ENCODE assay signal across 9 cellular contexts in the genomic region with DNA sequence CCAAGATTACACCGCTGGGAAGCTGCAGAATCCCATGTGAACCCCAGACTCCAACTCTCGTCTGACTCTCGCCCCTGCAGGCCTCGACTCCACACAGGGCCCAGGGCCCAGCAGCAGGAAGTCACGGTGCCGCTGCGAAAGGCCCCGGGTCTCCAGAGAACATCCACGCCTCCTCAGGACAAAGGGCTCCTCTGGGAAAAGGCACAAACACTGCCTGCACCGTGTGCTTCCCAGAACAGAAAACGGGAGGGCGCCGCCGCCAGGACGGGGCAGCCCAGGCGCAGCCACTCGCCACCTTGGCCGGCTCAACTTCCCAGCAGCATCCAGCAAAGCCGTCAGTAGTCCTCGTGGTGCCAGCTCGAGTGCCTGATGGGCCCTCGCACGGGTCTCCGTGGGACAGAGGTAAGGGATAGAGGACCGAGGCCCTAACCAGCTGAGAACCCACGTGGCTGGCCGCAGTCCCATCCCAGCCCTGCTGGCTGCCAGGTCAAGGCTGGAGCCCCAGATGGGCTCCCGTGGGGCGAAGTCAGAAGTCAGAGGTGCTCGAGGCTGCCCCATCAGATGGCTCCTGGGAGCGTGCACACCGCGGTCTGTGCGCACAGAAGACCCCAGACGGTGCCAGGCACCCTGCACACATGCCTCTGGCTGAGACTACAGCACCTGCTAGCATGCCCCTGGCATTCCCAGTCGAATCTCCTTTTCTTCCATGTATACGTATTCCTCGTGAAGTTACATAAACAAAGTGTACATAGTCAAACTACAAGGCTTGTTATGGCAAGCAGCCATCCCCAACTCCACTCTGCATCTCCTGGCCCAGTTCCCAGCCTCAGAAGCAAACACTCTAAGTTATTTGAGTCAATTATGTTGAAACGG.
DNase-seq lines count a peak whose midpoint lies in the region; ATAC-seq and TF ChIP-seq lines count a peak whose summit lies in the region.
"Had no signal": no experiment of that assay in that cellular context is flagged by ENCODE, and none has a peak within 500 bp of the region (broad histone marks: within the 10 kb centered on the region; RNA-seq: fewer than 3 reads in every experiment).

No MANE protein-coding gene starts in this region.

- no peak overlapping the region for H2BK120ac ChIP-seq in H9 (ENCODE audit: low read depth, low read length, poor library complexity, severe bottlenecking)

- no peak overlapping the region for H2BK5ac ChIP-seq in H9 (ENCODE audit: insufficient read length, low read length)

- H4K8ac ChIP-seq in H9 (replicated peaks; ENCODE audit: insufficient read length, low read depth, low read length): no peak overlapping the region

- H4K5ac ChIP-seq in H9 (ENCODE audit: insufficient read length, low read depth, low read length): no peak overlapping the region

- H2AFZ ChIP-seq in H9 (ENCODE audit: low read length): no peak overlapping the region

- no peak overlapping the region; the same call in 1 of the 2 replicates for H3K14ac ChIP-seq in H9 (ENCODE audit: insufficient read depth, low read length)

- no peaks in the 10 kb centered on the region for H3K79me1 ChIP-seq in H9 (ENCODE audit: insufficient read depth, low read depth, low read length, poor library complexity, severe bottlenecking)

- H3K79me2 ChIP-seq in H9 (ENCODE audit: insufficient read depth, low read length): no peaks in the 10 kb centered on the region

- peak; percentile 27 for DNase-seq in H9
- peak; percentile 38 for DNase-seq in RPMI7951 (ENCODE audit: low read depth)
- no peak for DNase-seq in Right ventricle myocardium inferior (ENCODE audit: missing footprints)
- DNase-seq in stomach: peak; percentile 91
- no peak for DNase-seq in naive thymus-derived CD4-positive, alpha-beta T cell
- DNase-seq in putamen (ENCODE audit: low spot score): no peak
- DNase-seq: substantia nigra had no signal

- no CpG with 5 or more reads among the region's 39 CpGs for WGBS in H9 (ENCODE audit: extremely low coverage, insufficient read length, low lambda C conversion rate)
- WGBS in stomach, 5 donors: 50 to 72% (median 60%) methylated on average over 31 to 39 of the region's 39 CpGs

- H3K4me1 ChIP-seq in H9 (ENCODE audit: insufficient read depth, low read length): no peaks in the 10 kb centered on the region
- peaks cover 18 to 40% (median 26%) of the 10 kb centered on the region in 4 donors for H3K4me1 ChIP-seq in stomach
- no peaks in the 10 kb centered on the region for H3K4me1 ChIP-seq in naive thymus-derived CD4-positive, alpha-beta T cell (ENCODE audit: control insufficient read depth in 2 of 2, insufficient read depth in 2 of 2, low read length in 2 of 2)

- H3K18ac ChIP-seq in H9 (ENCODE audit: insufficient read length, low read depth, low read length): no peak overlapping the region

- intact Hi-C loops in Right ventricle myocardium inferior (cut with DNase I): loop anchor here (5.0 kb wide), 1 partner anchor 55 kb away; no protein-coding TSS in a partner anchor
- intact Hi-C loops in stomach (cut with DNase I; ENCODE audit: low total_unique reads): no loop called here
- intact Hi-C loops in naive thymus-derived CD4-positive, alpha-beta T cell (cut with micrococcal nuclease): no loop called here

- no peaks in the 10 kb centered on the region for H3K27me3 ChIP-seq in H9 (ENCODE audit: insufficient read depth, low read length)
- no peaks in the 10 kb centered on the region for H3K27me3 ChIP-seq in stomach
- H3K27me3 ChIP-seq in naive thymus-derived CD4-positive, alpha-beta T cell (ENCODE audit: control insufficient read depth in 2 of 2, insufficient read depth in 2 of 2, low read length in 2 of 2): no peaks in the 10 kb centered on the region

- H3K4ac ChIP-seq in H9 (ENCODE audit: low read depth, low read length): no peak overlapping the region

- peaks cover 0 to 15% (median 10%) of the 10 kb centered on the region in 4 donors for H3K36me3 ChIP-seq in stomach
- peaks cover 0 to 12% (median 0%) of the 10 kb centered on the region in 3 experiments for H3K36me3 ChIP-seq in naive thymus-derived CD4-positive, alpha-beta T cell (ENCODE audit: control insufficient read depth in 2 of 3, insufficient read depth in 3 of 3, low read length in 3 of 3)

- no peak overlapping the region for H3K56ac ChIP-seq in H9 (ENCODE audit: insufficient read length, low read depth, low read length)

- CTCF ChIA-PET in naive thymus-derived CD4-positive, alpha-beta T cell (lab: Charles Lee): no interaction called here

- TF ChIP-seq CTCF in H9 (conservative IDR thresholded peaks at IDR 0.05) (no peak), stomach (IDR thresholded peaks at IDR 0.05) (no peak)

- TF ChIP-seq POLR2A in stomach (IDR thresholded peaks at IDR 0.05): no peak

- no peaks in the 10 kb centered on the region for H3K23me2 ChIP-seq in H9 (ENCODE audit: insufficient read length, low read depth, low read length, poor library complexity, severe bottlenecking)

- H3K9me3 Mint-ChIP-seq in H9: no peaks in the 10 kb centered on the region
- no peaks in the 10 kb centered on the region for H3K9me3 Mint-ChIP-seq in naive thymus-derived CD4-positive, alpha-beta T cell

- H3K4me3 ChIP-seq in stomach: no peak overlapping the region
- H3K4me3 ChIP-seq in naive thymus-derived CD4-positive, alpha-beta T cell (ENCODE audit: low read length): no peak overlapping the region

- no peak overlapping the region for H2BK15ac ChIP-seq in H9 (ENCODE audit: low read depth, low read length)

- TF ChIP-seq EP300 in stomach (IDR thresholded peaks at IDR 0.05): no peak

- no peaks in the 10 kb centered on the region for H3K27me3 Mint-ChIP-seq in H9 (ENCODE audit: low read depth)
- no peaks in the 10 kb centered on the region for H3K27me3 Mint-ChIP-seq in naive thymus-derived CD4-positive, alpha-beta T cell

- no peak overlapping the region for H2AK5ac ChIP-seq in H9 (ENCODE audit: insufficient read length, low read length)

- H3K27ac Mint-ChIP-seq in H9: peak overlapping the region in 2 of 3 experiments; percentile 2 to 90; a peak in 4 of 7 replicates
- H3K27ac Mint-ChIP-seq in naive thymus-derived CD4-positive, alpha-beta T cell: peak overlapping the region in 1 of 9 donors; percentile 53

- H3K4me1 Mint-ChIP-seq in H9: peaks cover 19 to 28% of the 10 kb centered on the region in 2 experiments
- H3K4me1 Mint-ChIP-seq in naive thymus-derived CD4-positive, alpha-beta T cell: peaks cover 0 to 11% (median 3%) of the 10 kb centered on the region in 7 donors

- no peak overlapping the region for H3K4me3 Mint-ChIP-seq in H9
- H3K4me3 Mint-ChIP-seq in naive thymus-derived CD4-positive, alpha-beta T cell: no peak overlapping the region

- peaks cover 8 to 39% (median 24%) of the 10 kb centered on the region in 3 experiments; a peak in 6 of 7 replicates for H3K36me3 Mint-ChIP-seq in H9 (ENCODE audit: insufficient read depth in 1 of 3, low read depth in 3 of 3)
- peaks cover 0 to 48% (median 14%) of the 10 kb centered on the region in 5 donors for H3K36me3 Mint-ChIP-seq in naive thymus-derived CD4-positive, alpha-beta T cell

- POLR2A ChIA-PET in naive thymus-derived CD4-positive, alpha-beta T cell (lab: Charles Lee): no interaction called here

- ATAC-seq in Right ventricle myocardium inferior: peak; percentile 9
- ATAC-seq in naive thymus-derived CD4-positive, alpha-beta T cell: no peak
- no peak for ATAC-seq in GM21737 (IDR thresholded peaks at IDR 0.05; ENCODE audit: unreplicated experiment)
- no peak for ATAC-seq in HG03139 (IDR thresholded peaks at IDR 0.05; ENCODE audit: unreplicated experiment)

- no peak overlapping the region for H2BK12ac ChIP-seq in H9 (ENCODE audit: insufficient read length, low read depth, low read length)

- H3K9ac ChIP-seq in H9 (ENCODE audit: extremely low read depth, insufficient read length, low read length): no peak overlapping the region

- no peak overlapping the region for H3K27ac ChIP-seq in H9 (ENCODE audit: insufficient read length, low read depth, low read length)
- H3K27ac ChIP-seq in stomach: peak overlapping the region in 4 of 5 donors; percentile 28 to 75 (median 56)
- H3K27ac ChIP-seq in naive thymus-derived CD4-positive, alpha-beta T cell (ENCODE audit: low read depth, low read length): no peak overlapping the region

- H3K9me3 ChIP-seq in H9 (ENCODE audit: control insufficient read depth, low read depth, low read length): no peaks in the 10 kb centered on the region
- no peaks in the 10 kb centered on the region for H3K9me3 ChIP-seq in stomach
- no peaks in the 10 kb centered on the region for H3K9me3 ChIP-seq in naive thymus-derived CD4-positive, alpha-beta T cell (ENCODE audit: control insufficient read depth in 2 of 3, low read length in 3 of 3)

- H3K23ac ChIP-seq in H9 (ENCODE audit: insufficient read length, low read depth, low read length): no peak overlapping the region

- H3T11ph ChIP-seq in H9 (ENCODE audit: low read length): no peak overlapping the region

- H2BK20ac ChIP-seq in H9 (ENCODE audit: low read depth, low read length, poor library complexity, severe bottlenecking): no peak overlapping the region

- H4K20me1 ChIP-seq in H9 (ENCODE audit: control insufficient read depth, insufficient read depth, insufficient read length): no peaks in the 10 kb centered on the region

- H3K4me2 ChIP-seq in H9 (ENCODE audit: insufficient read depth, insufficient read length, low read length): no peak overlapping the region

- H4K91ac ChIP-seq in H9 (ENCODE audit: insufficient read length, low read depth, low read length): no peak overlapping the region

Comparison
In these comparisons a context has a peak if more than half of its experiments do, and no peak if none do; other contexts are left out.
1. DNase-seq: peak in H9 (single experiment), RPMI7951 (single experiment) and stomach (single experiment); none in Right ventricle myocardium inferior (single experiment), naive thymus-derived CD4-positive, alpha-beta T cell (0 of 9) and putamen (single experiment).
2. H3K27ac ChIP-seq: peak in stomach (4 of 5); none in H9 (single experiment) and naive thymus-derived CD4-positive, alpha-beta T cell (single experiment).